ENCODE assay signal across 1 cellular context in genomic region chr21:37430184-37430821, GRCh38.
TF ChIP-seq lines count a peak whose summit lies in the region.

No MANE protein-coding gene starts in this region.

TF ChIP-seq in HepG2, 621 proteins besides CTCF, POLR2A, EP300 and RAD21 (continued from another document and continues in another):
- TF ChIP-seq AKNA (CRISPR knock-in tag; IDR thresholded peaks at IDR 0.05; ENCODE audit: borderline replicate concordance) (no peak), SIX1 (CRISPR knock-in tag; IDR thresholded peaks at IDR 0.05; ENCODE audit: borderline replicate concordance) (no peak), PLRG1 (conservative IDR thresholded peaks at IDR 0.05) (no peak), ZNF720 (CRISPR knock-in tag; IDR thresholded peaks at IDR 0.05) (no peak), SOX13 (IDR thresholded peaks at IDR 0.05) (no peak), SOX13 (CRISPR knock-in tag; conservative IDR thresholded peaks at IDR 0.05 in 1 of 2, IDR thresholded peaks at IDR 0.05 in 1 of 2) (no peak), TP53 (CRISPR knock-in tag; conservative IDR thresholded peaks at IDR 0.05) (no peak), TEAD3 (CRISPR knock-in tag; optimal IDR thresholded peaks at IDR 0.05; ENCODE audit: borderline replicate concordance) (peak; percentile 64), MAFG (CRISPR knock-in tag; IDR thresholded peaks at IDR 0.05) (no peak), ZNF570 (CRISPR knock-in tag; IDR thresholded peaks at IDR 0.05; ENCODE audit: borderline replicate concordance) (no peak), ZNF577 (CRISPR knock-in tag; IDR thresholded peaks at IDR 0.05; ENCODE audit: borderline replicate concordance, low read depth) (no peak), NONO (IDR thresholded peaks at IDR 0.05) (no peak), NONO (CRISPR knock-in tag; conservative IDR thresholded peaks at IDR 0.05) (no peak), ZNF652 (CRISPR knock-in tag; IDR thresholded peaks at IDR 0.05; ENCODE audit: borderline replicate concordance, low read depth) (no peak), ZNF703 (CRISPR knock-in tag; IDR thresholded peaks at IDR 0.05; ENCODE audit: borderline replicate concordance) (no peak), AGO1 (IDR thresholded peaks at IDR 0.05; ENCODE audit: low read depth, low read length, poor library complexity, severe bottlenecking) (no peak), ZBTB1 (CRISPR knock-in tag; IDR thresholded peaks at IDR 0.05; ENCODE audit: borderline replicate concordance) (no peak), TARDBP (CRISPR knock-in tag; IDR thresholded peaks at IDR 0.05) (no peak), NCOA1 (CRISPR knock-in tag; IDR thresholded peaks at IDR 0.05) (no peak), RFXANK (CRISPR knock-in tag; IDR thresholded peaks at IDR 0.05) (no peak), HOMEZ (CRISPR knock-in tag; IDR thresholded peaks at IDR 0.05; ENCODE audit: low read depth) (peak; percentile 20; the same call in 1 of the 2 replicates), HNF4A (CRISPR knock-in tag; IDR thresholded peaks at IDR 0.05) (peak; percentile 62), GATAD2A (CRISPR knock-in tag; IDR thresholded peaks at IDR 0.05) (peak; percentile 39; the same call in 1 of the 2 replicates), ZNF282 (IDR thresholded peaks at IDR 0.05; ENCODE audit: partially characterized antibody) (no peak), JUN (CRISPR knock-in tag; IDR thresholded peaks at IDR 0.05) (no peak), SP140L (CRISPR knock-in tag; IDR thresholded peaks at IDR 0.05; ENCODE audit: borderline replicate concordance) (no peak), ATF5 (CRISPR knock-in tag; IDR thresholded peaks at IDR 0.05; ENCODE audit: low read depth) (no peak), ZNF614 (CRISPR knock-in tag; IDR thresholded peaks at IDR 0.05; ENCODE audit: borderline replicate concordance) (0 out of 2 replicates have a peak, but pooled peaks have one; percentile 29), CEBPG (CRISPR knock-in tag; IDR thresholded peaks at IDR 0.05) (peak; percentile 81), KMT2A (CRISPR knock-in tag; IDR thresholded peaks at IDR 0.05) (peak; percentile 55; the same call in 1 of the 2 replicates), ZNF784 (CRISPR knock-in tag; IDR thresholded peaks at IDR 0.05; ENCODE audit: borderline replicate concordance) (no peak), NFE2L1 (CRISPR knock-in tag; IDR thresholded peaks at IDR 0.05; ENCODE audit: borderline replicate concordance) (no peak), ARID2 (CRISPR knock-in tag; IDR thresholded peaks at IDR 0.05; ENCODE audit: borderline replicate concordance) (no peak), ZBTB14 (CRISPR knock-in tag; IDR thresholded peaks at IDR 0.05) (no peak), NR1H2 (CRISPR knock-in tag; IDR thresholded peaks at IDR 0.05; ENCODE audit: borderline replicate concordance, low read depth) (no peak), ARNT (IDR thresholded peaks at IDR 0.05) (no peak), ZFP91 (CRISPR knock-in tag; IDR thresholded peaks at IDR 0.05; ENCODE audit: borderline replicate concordance) (no peak), MBD4 (IDR thresholded peaks at IDR 0.05; ENCODE audit: borderline replicate concordance, low read length) (no peak), HMGA1 (CRISPR knock-in tag; conservative IDR thresholded peaks at IDR 0.05) (no peak), ZNF256 (CRISPR knock-in tag; conservative IDR thresholded peaks at IDR 0.05) (no peak), ZNF30 (CRISPR knock-in tag; IDR thresholded peaks at IDR 0.05) (no peak)
- TF ChIP-seq, protein P1, sequence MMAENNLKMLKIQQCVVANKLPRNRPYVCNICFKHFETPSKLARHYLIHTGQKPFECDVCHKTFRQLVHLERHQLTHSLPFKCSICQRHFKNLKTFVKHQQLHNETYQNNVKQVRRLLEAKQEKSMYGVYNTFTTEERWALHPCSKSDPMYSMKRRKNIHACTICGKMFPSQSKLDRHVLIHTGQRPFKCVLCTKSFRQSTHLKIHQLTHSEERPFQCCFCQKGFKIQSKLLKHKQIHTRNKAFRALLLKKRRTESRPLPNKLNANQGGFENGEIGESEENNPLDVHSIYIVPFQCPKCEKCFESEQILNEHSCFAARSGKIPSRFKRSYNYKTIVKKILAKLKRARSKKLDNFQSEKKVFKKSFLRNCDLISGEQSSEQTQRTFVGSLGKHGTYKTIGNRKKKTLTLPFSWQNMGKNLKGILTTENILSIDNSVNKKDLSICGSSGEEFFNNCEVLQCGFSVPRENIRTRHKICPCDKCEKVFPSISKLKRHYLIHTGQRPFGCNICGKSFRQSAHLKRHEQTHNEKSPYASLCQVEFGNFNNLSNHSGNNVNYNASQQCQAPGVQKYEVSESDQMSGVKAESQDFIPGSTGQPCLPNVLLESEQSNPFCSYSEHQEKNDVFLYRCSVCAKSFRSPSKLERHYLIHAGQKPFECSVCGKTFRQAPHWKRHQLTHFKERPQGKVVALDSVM (CRISPR knock-in tag; IDR thresholded peaks at IDR 0.05) = no peak
- TF ChIP-seq, protein P2, sequence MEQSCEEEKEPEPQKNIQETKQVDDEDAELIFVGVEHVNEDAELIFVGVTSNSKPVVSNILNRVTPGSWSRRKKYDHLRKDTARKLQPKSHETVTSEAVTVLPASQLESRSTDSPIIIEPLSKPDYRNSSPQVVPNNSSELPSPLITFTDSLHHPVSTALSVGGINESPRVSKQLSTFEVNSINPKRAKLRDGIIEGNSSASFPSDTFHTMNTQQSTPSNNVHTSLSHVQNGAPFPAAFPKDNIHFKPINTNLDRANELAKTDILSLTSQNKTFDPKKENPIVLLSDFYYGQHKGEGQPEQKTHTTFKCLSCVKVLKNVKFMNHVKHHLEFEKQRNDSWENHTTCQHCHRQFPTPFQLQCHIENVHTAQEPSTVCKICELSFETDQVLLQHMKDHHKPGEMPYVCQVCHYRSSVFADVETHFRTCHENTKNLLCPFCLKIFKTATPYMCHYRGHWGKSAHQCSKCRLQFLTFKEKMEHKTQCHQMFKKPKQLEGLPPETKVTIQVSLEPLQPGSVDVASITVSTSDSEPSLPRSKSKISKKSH (CRISPR knock-in tag; IDR thresholded peaks at IDR 0.05; ENCODE audit: borderline replicate concordance) = no peak
- TF ChIP-seq, protein P3, sequence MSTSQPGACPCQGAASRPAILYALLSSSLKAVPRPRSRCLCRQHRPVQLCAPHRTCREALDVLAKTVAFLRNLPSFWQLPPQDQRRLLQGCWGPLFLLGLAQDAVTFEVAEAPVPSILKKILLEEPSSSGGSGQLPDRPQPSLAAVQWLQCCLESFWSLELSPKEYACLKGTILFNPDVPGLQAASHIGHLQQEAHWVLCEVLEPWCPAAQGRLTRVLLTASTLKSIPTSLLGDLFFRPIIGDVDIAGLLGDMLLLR (CRISPR knock-in tag; IDR thresholded peaks at IDR 0.05) = no peak
- TF ChIP-seq, protein P4, sequence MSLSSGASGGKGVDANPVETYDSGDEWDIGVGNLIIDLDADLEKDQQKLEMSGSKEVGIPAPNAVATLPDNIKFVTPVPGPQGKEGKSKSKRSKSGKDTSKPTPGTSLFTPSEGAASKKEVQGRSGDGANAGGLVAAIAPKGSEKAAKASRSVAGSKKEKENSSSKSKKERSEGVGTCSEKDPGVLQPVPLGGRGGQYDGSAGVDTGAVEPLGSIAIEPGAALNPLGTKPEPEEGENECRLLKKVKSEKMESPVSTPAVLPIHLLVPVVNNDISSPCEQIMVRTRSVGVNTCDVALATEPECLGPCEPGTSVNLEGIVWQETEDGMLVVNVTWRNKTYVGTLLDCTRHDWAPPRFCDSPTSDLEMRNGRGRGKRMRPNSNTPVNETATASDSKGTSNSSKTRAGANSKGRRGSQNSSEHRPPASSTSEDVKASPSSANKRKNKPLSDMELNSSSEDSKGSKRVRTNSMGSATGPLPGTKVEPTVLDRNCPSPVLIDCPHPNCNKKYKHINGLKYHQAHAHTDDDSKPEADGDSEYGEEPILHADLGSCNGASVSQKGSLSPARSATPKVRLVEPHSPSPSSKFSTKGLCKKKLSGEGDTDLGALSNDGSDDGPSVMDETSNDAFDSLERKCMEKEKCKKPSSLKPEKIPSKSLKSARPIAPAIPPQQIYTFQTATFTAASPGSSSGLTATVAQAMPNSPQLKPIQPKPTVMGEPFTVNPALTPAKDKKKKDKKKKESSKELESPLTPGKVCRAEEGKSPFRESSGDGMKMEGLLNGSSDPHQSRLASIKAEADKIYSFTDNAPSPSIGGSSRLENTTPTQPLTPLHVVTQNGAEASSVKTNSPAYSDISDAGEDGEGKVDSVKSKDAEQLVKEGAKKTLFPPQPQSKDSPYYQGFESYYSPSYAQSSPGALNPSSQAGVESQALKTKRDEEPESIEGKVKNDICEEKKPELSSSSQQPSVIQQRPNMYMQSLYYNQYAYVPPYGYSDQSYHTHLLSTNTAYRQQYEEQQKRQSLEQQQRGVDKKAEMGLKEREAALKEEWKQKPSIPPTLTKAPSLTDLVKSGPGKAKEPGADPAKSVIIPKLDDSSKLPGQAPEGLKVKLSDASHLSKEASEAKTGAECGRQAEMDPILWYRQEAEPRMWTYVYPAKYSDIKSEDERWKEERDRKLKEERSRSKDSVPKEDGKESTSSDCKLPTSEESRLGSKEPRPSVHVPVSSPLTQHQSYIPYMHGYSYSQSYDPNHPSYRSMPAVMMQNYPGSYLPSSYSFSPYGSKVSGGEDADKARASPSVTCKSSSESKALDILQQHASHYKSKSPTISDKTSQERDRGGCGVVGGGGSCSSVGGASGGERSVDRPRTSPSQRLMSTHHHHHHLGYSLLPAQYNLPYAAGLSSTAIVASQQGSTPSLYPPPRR (CRISPR knock-in tag; IDR thresholded peaks at IDR 0.05; ENCODE audit: borderline replicate concordance) = no peak
